Comparison of ENCODE assay signal across 11 cellular contexts in the genomic region with DNA sequence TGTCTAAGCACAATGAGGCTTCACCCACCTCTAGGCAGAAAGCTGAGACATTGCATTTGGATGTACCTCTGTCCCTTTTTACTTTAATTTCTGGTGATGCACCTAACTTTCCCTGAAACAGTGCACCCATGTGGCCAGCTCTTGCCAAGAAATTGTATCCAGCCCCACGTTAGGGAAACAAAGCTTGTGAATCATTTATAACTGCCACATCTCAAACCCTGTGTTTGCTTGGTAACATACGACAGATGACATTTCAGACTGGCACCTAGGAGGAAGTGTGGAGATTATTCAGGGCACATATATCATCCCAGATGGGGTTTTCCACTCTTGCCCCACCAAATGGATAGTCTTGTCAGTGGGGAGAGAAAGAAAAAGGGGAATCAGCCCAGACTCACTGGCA. TPM values are rescaled to one million over a fixed set of nuclear protein-coding genes. Genes with fewer than 3 reads are reported as not detected.
DNase-seq lines count a peak whose midpoint lies in the region; ATAC-seq and TF ChIP-seq lines count a peak whose summit lies in the region.
"Had no signal": no experiment of that assay in that cellular context is flagged by ENCODE, and none has a peak within 500 bp of the region (broad histone marks: within the 10 kb centered on the region; RNA-seq: fewer than 3 reads in every experiment).

No MANE protein-coding gene starts in this region.

- no peak for TF ChIP-seq EP300 in SK-N-SH (IDR thresholded peaks at IDR 0.05; ENCODE audit: borderline replicate concordance in 1 of 2, low read depth in 1 of 2, low read length in 1 of 2)

- H3K4me2 ChIP-seq in SK-N-SH (no peak overlapping the region), osteoblast (ENCODE audit: insufficient read depth, low read length) (no peak overlapping the region)

- H3K4me1 ChIP-seq in SK-N-SH (ENCODE audit: control insufficient read depth in 1 of 2, insufficient read depth in 2 of 2, low read depth in 1 of 2, low read length in 1 of 2): peaks cover 19 to 74% of the 10 kb centered on the region in 2 experiments; a peak in 2 of 4 replicates
- H3K4me1 ChIP-seq in osteoblast (ENCODE audit: insufficient read depth, low read length): peaks cover 46% of the 10 kb centered on the region

- H2AFZ ChIP-seq in SK-N-SH (ENCODE audit: low read depth) (no peak overlapping the region), osteoblast (ENCODE audit: low read length) (no peak overlapping the region)

- in situ Hi-C loops in astrocyte of the spinal cord (cut with HindIII; ENCODE audit: low sequenced_read_pairs): no loop called here

- CTCF ChIA-PET in SK-N-SH (lab: Yijun Ruan, JAX): interaction anchor here (0.7 to 6.4 kb wide), 14 partner anchors 15 to 196 kb away, joined by 3 to 57 read pairs (median 6); no protein-coding TSS in a partner anchor

- H3K79me2 ChIP-seq in SK-N-SH (ENCODE audit: insufficient read depth): peaks cover 82% of the 10 kb centered on the region
- H3K79me2 ChIP-seq in osteoblast (ENCODE audit: insufficient read depth, low read length): peaks cover 83% of the 10 kb centered on the region

- H3K4me3 ChIP-seq in SK-N-SH (ENCODE audit: low read depth in 2 of 2, low read length in 1 of 2): no peak overlapping the region
- no peak overlapping the region for H3K4me3 ChIP-seq in astrocyte of the spinal cord (ENCODE audit: low read depth, low read length)
- H3K4me3 ChIP-seq in osteoblast (ENCODE audit: insufficient read depth, low read length): no peak overlapping the region

- peaks cover 10% of the 10 kb centered on the region for H3F3A ChIP-seq in SK-N-SH (replicated peaks; ENCODE audit: insufficient read depth)

- H3K27ac ChIP-seq in SK-N-SH (ENCODE audit: low read depth in 2 of 2, low read length in 1 of 2) (0 out of 4 replicates have a peak overlapping the region, but pooled peaks have one; percentile 20 to 21), osteoblast (ENCODE audit: low read depth, low read length) (peak overlapping the region; percentile 64)

- POLR2A ChIA-PET in SK-N-SH (lab: Yijun Ruan, JAX): interaction anchor here (0.6 to 4.6 kb wide), 4 partner anchors 10 to 536 kb away, joined by 3 to 13 read pairs (median 6); no protein-coding TSS in a partner anchor

- no peak overlapping the region for H3K9ac ChIP-seq in SK-N-SH

- H4K20me1 ChIP-seq in SK-N-SH (ENCODE audit: insufficient read depth) (peaks cover 50% of the 10 kb centered on the region), osteoblast (ENCODE audit: insufficient read depth, low read length) (peaks cover 58% of the 10 kb centered on the region)

- no peaks in the 10 kb centered on the region for H3K27me3 ChIP-seq in SK-N-SH (ENCODE audit: insufficient read depth)
- no peaks in the 10 kb centered on the region for H3K27me3 ChIP-seq in osteoblast (ENCODE audit: insufficient read depth, low read length)

- ATAC-seq in SK-N-SH treated with all-trans-retinoic acid at 6 μM for 48 hours: no peak
- ATAC-seq in GM21381 (IDR thresholded peaks at IDR 0.05; ENCODE audit: unreplicated experiment): no peak

- 26% methylated on average over 2 of the region's 2 CpGs for WGBS in SK-N-SH (ENCODE audit: low lambda C conversion rate)

- DNase-seq in SK-N-SH: no peak
- no peak for DNase-seq in astrocyte of the spinal cord (ENCODE audit: low read depth, low spot score)
- DNase-seq in osteoblast (ENCODE audit: insufficient read length, low spot score, missing footprints): peak; percentile 96
- no peak for DNase-seq in NCI-H774 (lab: John Stamatoyannopoulos, UW)
- no peak for DNase-seq in NCI-H446 (lab: John Stamatoyannopoulos, UW)
- DNase-seq: KG1; stimulated activated CD4-positive, alpha-beta T cell treated with anti-CD3 and anti-CD28 coated beads, Interleukin-1b, Interleukin-23, amount 100 ng/mL, for 48 hours; T-helper 9 cell had no signal

- H3K36me3 ChIP-seq in SK-N-SH (replicated peaks in 1 of 2; ENCODE audit: control insufficient read depth in 1 of 2, insufficient read depth in 2 of 2, low read length in 1 of 2): peaks cover 18 to 56% of the 10 kb centered on the region in 2 experiments
- peaks cover 58% of the 10 kb centered on the region for H3K36me3 ChIP-seq in osteoblast (ENCODE audit: insufficient read depth, low read length)

- TF ChIP-seq RAD21 in SK-N-SH (IDR thresholded peaks at IDR 0.05; ENCODE audit: low read length): no peak

- TF ChIP-seq CTCF in SK-N-SH (IDR thresholded peaks at IDR 0.05): peak; percentile 49
- TF ChIP-seq CTCF in LNCAP (IDR thresholded peaks at IDR 0.05): peak; percentile 35; the same call in 1 of the 2 replicates
- peak; percentile 39 for TF ChIP-seq CTCF in astrocyte of the spinal cord (IDR thresholded peaks at IDR 0.05; ENCODE audit: low read depth, low read length)
- peak; percentile 54 for TF ChIP-seq CTCF in osteoblast (IDR thresholded peaks at IDR 0.05; ENCODE audit: extremely low read depth, low read depth, low read length)

- no peaks in the 10 kb centered on the region for H3K9me2 ChIP-seq in SK-N-SH

- H3K9me3 ChIP-seq in SK-N-SH (no peaks in the 10 kb centered on the region), osteoblast (ENCODE audit: low read depth, low read length) (no peaks in the 10 kb centered on the region)

TF ChIP-seq in SK-N-SH, 30 proteins besides CTCF, POLR2A, EP300 and RAD21 (continues in another document):
- TF ChIP-seq TAF1 (IDR thresholded peaks at IDR 0.05; ENCODE audit: borderline replicate concordance, low read depth, low read length) (no peak), FOXJ3 (CRISPR knock-in tag; IDR thresholded peaks at IDR 0.05) (no peak), TEAD4 (IDR thresholded peaks at IDR 0.05; ENCODE audit: borderline replicate concordance, insufficient read depth) (no peak), RXRA (IDR thresholded peaks at IDR 0.05; ENCODE audit: borderline replicate concordance, low read depth) (no peak)
- TF ChIP-seq, protein P1, sequence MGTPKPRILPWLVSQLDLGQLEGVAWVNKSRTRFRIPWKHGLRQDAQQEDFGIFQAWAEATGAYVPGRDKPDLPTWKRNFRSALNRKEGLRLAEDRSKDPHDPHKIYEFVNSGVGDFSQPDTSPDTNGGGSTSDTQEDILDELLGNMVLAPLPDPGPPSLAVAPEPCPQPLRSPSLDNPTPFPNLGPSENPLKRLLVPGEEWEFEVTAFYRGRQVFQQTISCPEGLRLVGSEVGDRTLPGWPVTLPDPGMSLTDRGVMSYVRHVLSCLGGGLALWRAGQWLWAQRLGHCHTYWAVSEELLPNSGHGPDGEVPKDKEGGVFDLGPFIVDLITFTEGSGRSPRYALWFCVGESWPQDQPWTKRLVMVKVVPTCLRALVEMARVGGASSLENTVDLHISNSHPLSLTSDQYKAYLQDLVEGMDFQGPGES (IDR thresholded peaks at IDR 0.05; ENCODE audit: low read depth, low read length): no peak

TF ChIP-seq in SK-N-SH treated with all-trans-retinoic acid at 6 μM for 48 hours, 23 proteins besides CTCF, POLR2A, EP300 and RAD21 (continues in another document):
- TF ChIP-seq TOX (CRISPR knock-in tag; IDR thresholded peaks at IDR 0.05; ENCODE audit: borderline replicate concordance): no peak
- no peak for TF ChIP-seq ZNF70 (CRISPR knock-in tag; IDR thresholded peaks at IDR 0.05)
- no peak for TF ChIP-seq GLIS3 (CRISPR knock-in tag; IDR thresholded peaks at IDR 0.05)
- TF ChIP-seq TCF4 (CRISPR knock-in tag; IDR thresholded peaks at IDR 0.05; ENCODE audit: borderline replicate concordance): no peak
- TF ChIP-seq ESRRG (CRISPR knock-in tag; IDR thresholded peaks at IDR 0.05): no peak
- no peak for TF ChIP-seq SNAI2 (CRISPR knock-in tag; IDR thresholded peaks at IDR 0.05)
- no peak for TF ChIP-seq BACH2 (CRISPR knock-in tag; IDR thresholded peaks at IDR 0.05; ENCODE audit: borderline replicate concordance)
- TF ChIP-seq ZFP30 (CRISPR knock-in tag; IDR thresholded peaks at IDR 0.05): no peak
- no peak for TF ChIP-seq ZC3H10 (CRISPR knock-in tag; IDR thresholded peaks at IDR 0.05)
- no peak for TF ChIP-seq ISL1 (CRISPR knock-in tag; IDR thresholded peaks at IDR 0.05)
- TF ChIP-seq ZNF8 (CRISPR knock-in tag; IDR thresholded peaks at IDR 0.05): no peak
- TF ChIP-seq PPARA (CRISPR knock-in tag; IDR thresholded peaks at IDR 0.05; ENCODE audit: borderline replicate concordance): no peak
- TF ChIP-seq ZNF565 (CRISPR knock-in tag; conservative IDR thresholded peaks at IDR 0.05; ENCODE audit: low read depth): no peak
- no peak for TF ChIP-seq OSR1 (CRISPR knock-in tag; IDR thresholded peaks at IDR 0.05)

RNA-seq across cellular contexts. Expression of a gene that starts 2.1 kb away (rescaled TPM):
- 40.7 and 46.5 TPM in 2 replicates for polyA plus RNA-seq in SK-N-SH (2012; rRNA removed)
- polyA plus RNA-seq in SK-N-SH (2012; cell fraction: cytosol; rRNA removed): 22.5 and 32.0 TPM in 2 replicates
- 59.4 and 69.3 TPM in 2 replicates for polyA plus RNA-seq in SK-N-SH (2012; cell fraction: nucleus; rRNA removed)
- 22.1 and 25.0 TPM in 2 replicates for total RNA-seq in osteoblast

RNA-seq across cellular contexts. Expression of a gene that starts 2.2 kb away (rescaled TPM):
- polyA plus RNA-seq in SK-N-SH (2012; rRNA removed): 43.6 and 56.2 TPM in 2 replicates
- 23.0 and 30.4 TPM in 2 replicates for polyA plus RNA-seq in SK-N-SH (2012; cell fraction: cytosol; rRNA removed)
- 124 and 132 TPM in 2 replicates for polyA plus RNA-seq in SK-N-SH (2012; cell fraction: nucleus; rRNA removed)
- 21.7 and 22.1 TPM in 2 replicates for total RNA-seq in osteoblast

RNA-seq across cellular contexts. Expression of a gene that starts 6.6 kb away (rescaled TPM):
- polyA plus RNA-seq in SK-N-SH (2012; rRNA removed): 47.8 and 49.2 TPM in 2 replicates
- 20.4 and 34.9 TPM in 2 replicates for polyA plus RNA-seq in SK-N-SH (2012; cell fraction: cytosol; rRNA removed)
- 33.8 and 42.1 TPM in 2 replicates for polyA plus RNA-seq in SK-N-SH (2012; cell fraction: nucleus; rRNA removed)
- 61.6 and 73.1 TPM in 2 replicates for total RNA-seq in osteoblast

RNA-seq across cellular contexts. Expression of a gene that starts 7.2 kb away (rescaled TPM):
- polyA plus RNA-seq in SK-N-SH (2012; rRNA removed): 0.83 and 0.95 TPM in 2 replicates
- 0.33 and 0.73 TPM in 2 replicates for polyA plus RNA-seq in SK-N-SH (2012; cell fraction: cytosol; rRNA removed)
- 4.2 and 8.1 TPM in 2 replicates for polyA plus RNA-seq in SK-N-SH (2012; cell fraction: nucleus; rRNA removed)
- total RNA-seq in osteoblast: 0.88 and 2.9 TPM in 2 replicates

RNA-seq across cellular contexts. Expression of a gene that starts 12.1 kb away (rescaled TPM):
- polyA plus RNA-seq in SK-N-SH (2012; rRNA removed): 28.1 and 32.3 TPM in 2 replicates
- polyA plus RNA-seq in SK-N-SH (2012; cell fraction: cytosol; rRNA removed): 19.1 and 27.8 TPM in 2 replicates
- 34.1 and 37.0 TPM in 2 replicates for polyA plus RNA-seq in SK-N-SH (2012; cell fraction: nucleus; rRNA removed)
- total RNA-seq in osteoblast: 17.4 and 18.1 TPM in 2 replicates
